In genomic region chr6:33828764-33829731, GRCh38 we compare ENCODE assay signal across 20 cellular contexts. TPM values are rescaled to one million over a fixed set of nuclear protein-coding genes. Genes with fewer than 3 reads are reported as not detected.
DNase-seq lines count a peak whose midpoint lies in the region; ATAC-seq, FAIRE-seq and TF ChIP-seq lines count a peak whose summit lies in the region.
"Had no signal": no experiment of that assay in that cellular context is flagged by ENCODE, and none has a peak within 500 bp of the region (broad histone marks: within the 10 kb centered on the region; RNA-seq: fewer than 3 reads in every experiment).

No MANE protein-coding gene starts in this region.

- H2AFZ ChIP-seq in K562 (ENCODE audit: low read depth, low read length): no peak overlapping the region

- H3K27me3 Mint-ChIP-seq in Caco-2 (ENCODE audit: insufficient read depth, unreplicated experiment): no peaks in the 10 kb centered on the region

- CTCF ChIA-PET in Caco-2 (lab: Charles Lee): interaction anchor here (0.8 to 1.1 kb wide), 2 partner anchors 16 to 226 kb away, joined by 3 read pairs; no protein-coding TSS in a partner anchor
- CTCF ChIA-PET in K562 (lab: Yijun Ruan, JAX; ENCODE audit: low intra/inter-chr PET ratio): no interaction called here

- peak overlapping the region; percentile 62 for H2AK5ac ChIP-seq in mesendoderm (ENCODE audit: low read length)

- no peaks in the 10 kb centered on the region for H3K9me1 ChIP-seq in K562 (ENCODE audit: control insufficient read depth, insufficient read depth, low read length)

- no peak overlapping the region for H3K27ac ChIP-seq in K562 (ENCODE audit: extremely low read depth, low read depth, low read length)
- peak overlapping the region; percentile 87 for H3K27ac ChIP-seq in mesendoderm (ENCODE audit: low read depth, low read length)
- H3K27ac ChIP-seq: psoas muscle had no signal

- H4K8ac ChIP-seq in mesendoderm (ENCODE audit: low read depth, low read length): no peak overlapping the region

- H3K4me3 Mint-ChIP-seq in Caco-2 (ENCODE audit: unreplicated experiment): no peak overlapping the region
- H3K4me3 Mint-ChIP-seq: naive thymus-derived CD8-positive, alpha-beta T cell had no signal

- H3K27ac Mint-ChIP-seq in Caco-2 (ENCODE audit: unreplicated experiment): peak overlapping the region; percentile 39

- H3K9me3 Mint-ChIP-seq in Caco-2 (ENCODE audit: unreplicated experiment): no peaks in the 10 kb centered on the region
- H3K9me3 Mint-ChIP-seq: naive thymus-derived CD8-positive, alpha-beta T cell had no signal

- H3K79me2 ChIP-seq in K562 (ENCODE audit: control insufficient read depth, insufficient read depth, low read length): no peaks in the 10 kb centered on the region
- H3K79me2 ChIP-seq in mesendoderm (ENCODE audit: control insufficient read depth, insufficient read depth, low read length): no peaks in the 10 kb centered on the region

- no peaks in the 10 kb centered on the region for H3K79me1 ChIP-seq in mesendoderm (ENCODE audit: low read length)

- H2BK120ac ChIP-seq in mesendoderm (ENCODE audit: low read depth, low read length): no peak overlapping the region

- H2BK15ac ChIP-seq in mesendoderm (replicated peaks; ENCODE audit: low read depth): no peak overlapping the region

- peaks cover 7% of the 10 kb centered on the region; the same call in 1 of the 2 replicates for H4K20me1 ChIP-seq in K562 (replicated peaks; ENCODE audit: control insufficient read depth, insufficient read depth, low read length)

- H3K36me3 Mint-ChIP-seq in Caco-2 (ENCODE audit: insufficient read depth, unreplicated experiment): peaks cover 4% of the 10 kb centered on the region
- H3K36me3 Mint-ChIP-seq: naive thymus-derived CD8-positive, alpha-beta T cell had no signal

- H4K5ac ChIP-seq in mesendoderm (ENCODE audit: low read length): no peak overlapping the region

- POLR2A ChIA-PET in Caco-2 (lab: Charles Lee) (no interaction called here), K562 (lab: Yijun Ruan, JAX) (interaction anchor here (0.7 to 1.2 kb wide), 2 partner anchors 13 to 18 kb away, joined by 4 to 5 read pairs; no protein-coding TSS in a partner anchor)

- WGBS in K562 (ENCODE audit: insufficient coverage, low coverage, missing lambda C conversion rate): 11% methylated on average over 15 of the region's 15 CpGs
- WGBS in mesendoderm (ENCODE audit: extremely low coverage, insufficient coverage, low lambda C conversion rate): no CpG with 5 or more reads among the region's 15 CpGs

- H3K4me3 ChIP-seq in Caco-2 (ENCODE audit: low read depth, low read length): no peak overlapping the region
- H3K4me3 ChIP-seq in K562: no peak overlapping the region
- no peak overlapping the region for H3K4me3 ChIP-seq in mesendoderm (ENCODE audit: low read length)
- H3K4me3 ChIP-seq: lung, psoas muscle had no signal

- H3K56ac ChIP-seq in mesendoderm (ENCODE audit: low read length): peak overlapping the region; percentile 73

- no peaks in the 10 kb centered on the region for H3K27me3 ChIP-seq in Caco-2 (replicated peaks; ENCODE audit: control insufficient read depth, insufficient read depth, low read length)
- peaks cover 22 to 53% of the 10 kb centered on the region in 2 experiments for H3K27me3 ChIP-seq in K562 (ENCODE audit: control insufficient read depth in 2 of 2, insufficient read depth in 2 of 2, low read length in 2 of 2)
- H3K27me3 ChIP-seq in mesendoderm (ENCODE audit: insufficient read depth, low read length, poor library complexity): no peaks in the 10 kb centered on the region

- peak overlapping the region; percentile 86 for H3K23ac ChIP-seq in mesendoderm (ENCODE audit: low read length)

- H3K4me2 ChIP-seq in K562 (ENCODE audit: insufficient read depth, low read length): no peak overlapping the region
- no peak overlapping the region for H3K4me2 ChIP-seq in mesendoderm (ENCODE audit: low read length)

- peaks cover 25% of the 10 kb centered on the region for H3K4me1 Mint-ChIP-seq in Caco-2 (ENCODE audit: low read depth, unreplicated experiment)

- ATAC-seq in K562 (no peak), HG03439 (IDR thresholded peaks at IDR 0.05; ENCODE audit: unreplicated experiment) (no peak)
- ATAC-seq: naive thymus-derived CD8-positive, alpha-beta T cell; psoas muscle had no signal

- peak overlapping the region; percentile 69 for H2BK5ac ChIP-seq in mesendoderm (ENCODE audit: low read length)

- TF ChIP-seq CTCF in Caco-2 (IDR thresholded peaks at IDR 0.05; ENCODE audit: insufficient read depth in 1 of 2, low read depth in 1 of 2, low read length in 1 of 2, severe bottlenecking in 1 of 2, unreplicated experiment in 1 of 2): no peak
- no peak for TF ChIP-seq CTCF in K562 (IDR thresholded peaks at IDR 0.05 in 2 of 3, conservative IDR thresholded peaks at IDR 0.05 in 1 of 3; ENCODE audit: insufficient read depth in 2 of 3, low read depth in 1 of 3, low read length in 3 of 3)

- intact Hi-C loops in Caco-2 (cut with micrococcal nuclease; ENCODE audit: unreplicated experiment): no loop called here
- intact Hi-C loops in K562 (cut with micrococcal nuclease): no loop called here

- peak overlapping the region; percentile 11 for H3K18ac ChIP-seq in mesendoderm (ENCODE audit: low read length)

- TF ChIP-seq POLR2A in K562 (conservative IDR thresholded peaks at IDR 0.05): no peak

- no peak for TF ChIP-seq RAD21 in K562 (CRISPR knock-in tag; conservative IDR thresholded peaks at IDR 0.05 in 1 of 2, IDR thresholded peaks at IDR 0.05 in 1 of 2)

- in situ Hi-C loops in K562 (cut with MboI): no loop called here

- H3K9me3 ChIP-seq in Caco-2 (no peaks in the 10 kb centered on the region), K562 (replicated peaks; ENCODE audit: control insufficient read depth, insufficient read depth, low read depth, low read length) (no peaks in the 10 kb centered on the region)
- H3K9me3 ChIP-seq: psoas muscle had no signal

- no peaks in the 10 kb centered on the region for H3K36me3 ChIP-seq in Caco-2 (ENCODE audit: control insufficient read depth, insufficient read depth, low read length)
- H3K36me3 ChIP-seq in K562 (ENCODE audit: control insufficient read depth, insufficient read depth, low read length): no peaks in the 10 kb centered on the region
- no peaks in the 10 kb centered on the region for H3K36me3 ChIP-seq in mesendoderm (ENCODE audit: control insufficient read depth, insufficient read depth, low read length)

- H3K9ac ChIP-seq in K562 (ENCODE audit: insufficient read depth in 1 of 2, low read depth in 2 of 2, low read length in 2 of 2): peak overlapping the region in 1 of 2 experiments; percentile 24; a peak in 2 of 4 replicates
- no peak overlapping the region for H3K9ac ChIP-seq in mesendoderm (ENCODE audit: low read length)

- peaks cover 29% of the 10 kb centered on the region for H3K4me1 ChIP-seq in Caco-2
- H3K4me1 ChIP-seq in K562 (replicated peaks in 1 of 2; ENCODE audit: control insufficient read depth in 2 of 2, insufficient read depth in 2 of 2, low read length in 2 of 2): peaks cover 5 to 20% of the 10 kb centered on the region in 2 experiments; a peak in 4 of 5 replicates
- H3K4me1 ChIP-seq in mesendoderm (ENCODE audit: control insufficient read depth, low read depth, low read length): peaks cover 11% of the 10 kb centered on the region
- H3K4me1 ChIP-seq: psoas muscle had no signal

- TF ChIP-seq EP300 in K562 (IDR thresholded peaks at IDR 0.05; ENCODE audit: low read length): no peak

- BruUV-seq in Caco-2 (replicated peaks; lab: Mats Ljungman, UMichigan) (no TSS peak), K562 (replicated peaks; lab: Mats Ljungman, UMichigan) (no TSS peak)

- no peak for FAIRE-seq in K562 (lab: Jason Lieb, UNC)
- FAIRE-seq: colon, frontal cortex had no signal

- DNase-seq in Caco-2: no peak
- DNase-seq in NCI-H510A (lab: John Stamatoyannopoulos, UW): peak; percentile 60
- peak in 1 of 4 experiments; percentile 23 for DNase-seq in K562 (ENCODE audit: extremely low read depth in 1 of 4, low spot score in 3 of 4)
- peak; percentile 85 for DNase-seq in mesendoderm
- DNase-seq in iPS-NIHi7 (ENCODE audit: extremely low spot score): no peak
- DNase-seq in HT-29 (ENCODE audit: low spot score): no peak
- no peak for DNase-seq in activated CD4-positive, alpha-beta T cell treated with anti-CD3 and anti-CD28 coated beads for 4 hours
- DNase-seq: activated CD4-positive, alpha-beta T cell treated with anti-CD3 and anti-CD28 coated beads for 1 hour; activated gamma-delta T cell; amniotic stem cell; DMS 273 treated with DMSO at 0.1 percent for 48 hours; NCI-H1092 treated with DMSO at 0.1 percent for 48 hours; psoas muscle; SIG-M5; T-helper 2 cell had no signal

- no peak overlapping the region for H3K4ac ChIP-seq in mesendoderm (ENCODE audit: low read depth, low read length)

RNA-seq across cellular contexts. Expression of gene MLN, which starts 25.2 kb away (rescaled TPM):
- not detected in 2 replicates for total RNA-seq in Caco-2 (2022)
- not detected in 2 replicates for total RNA-seq in K562 (2011; cell fraction: chromatin; rRNA removed; ENCODE audit: low replicate concordance)
- total RNA-seq in K562 (2011; cell fraction: nucleolus; rRNA removed): not detected in 2 replicates
- not detected in 2 replicates for total RNA-seq in K562 (2011; cell fraction: nucleoplasm; rRNA removed)
- total RNA-seq in K562 (2014; rRNA removed): not detected in 2 replicates
- total RNA-seq in K562 (2014; rRNA removed; fragmentation: Illumina TruSeq; extraction: Trizol): not detected in 2 replicates
- total RNA-seq in K562 (2015; rRNA removed; fragmentation: Illumina TruSeq; extraction: Trizol): not detected in 2 replicates
- total RNA-seq in K562 (2021): not detected in 2 replicates
- polyA plus RNA-seq in K562 (2011; rRNA removed): not detected in 2 replicates
- not detected in 2 replicates for polyA plus RNA-seq in K562 (2011; cell fraction: cytosol; rRNA removed)
- not detected in 2 replicates for polyA plus RNA-seq in K562 (2011; cell fraction: nucleus; rRNA removed)
- not detected in 2 replicates for polyA plus RNA-seq in K562 (2012)
- polyA plus RNA-seq in K562 (2014; fragmentation: Illumina TruSeq; extraction: Trizol): not detected in 2 replicates
- not detected for polyA plus RNA-seq in K562 (2014; fragmentation: Nextera tagmentation; extraction: Ambion mirVana)
- not detected in 2 replicates for polyA plus RNA-seq in K562 (2014; rRNA removed)
- polyA minus RNA-seq in K562 (2011; rRNA and poly(A)+ RNA removed): not detected in 2 replicates
- not detected in 2 replicates for polyA minus RNA-seq in K562 (2011; cell fraction: cytosol; rRNA and poly(A)+ RNA removed)
- not detected in 2 replicates for polyA minus RNA-seq in K562 (2011; cell fraction: nucleus; rRNA and poly(A)+ RNA removed)
- polyA plus RNA-seq in mesendoderm (2013, experiment 1 of 2): not detected
- not detected for polyA plus RNA-seq in mesendoderm (2013, experiment 2 of 2)
- not detected in 2 replicates for total RNA-seq in HT-29 (2014; rRNA removed; shearing (Covaris generic))
- total RNA-seq: frontal cortex; lung; naive thymus-derived CD8-positive, alpha-beta T cell; psoas muscle had no signal
- polyA plus RNA-seq: lung; naive thymus-derived CD8-positive, alpha-beta T cell; psoas muscle had no signal

RNA-seq across cellular contexts. Expression of gene LEMD2, which starts 40.1 kb away (rescaled TPM):
- 52.9 and 53.2 TPM in 2 replicates for total RNA-seq in Caco-2 (2022)
- total RNA-seq in K562 (2011; cell fraction: chromatin; rRNA removed; ENCODE audit: low replicate concordance): 110 and 155 TPM in 2 replicates
- total RNA-seq in K562 (2011; cell fraction: nucleolus; rRNA removed): 95.4 and 123 TPM in 2 replicates
- 110 and 121 TPM in 2 replicates for total RNA-seq in K562 (2011; cell fraction: nucleoplasm; rRNA removed)
- 30.8 and 42.0 TPM in 2 replicates for total RNA-seq in K562 (2014; rRNA removed)
- 24.3 and 28.2 TPM in 2 replicates for total RNA-seq in K562 (2014; rRNA removed; fragmentation: Illumina TruSeq; extraction: Trizol)
- 36.4 and 44.5 TPM in 2 replicates for total RNA-seq in K562 (2015; rRNA removed; fragmentation: Illumina TruSeq; extraction: Trizol)
- total RNA-seq in K562 (2021): 36.4 and 42.6 TPM in 2 replicates
- 46.3 and 50.4 TPM in 2 replicates for polyA plus RNA-seq in K562 (2011; rRNA removed)
- 30.6 and 34.6 TPM in 2 replicates for polyA plus RNA-seq in K562 (2011; cell fraction: cytosol; rRNA removed)
- 121 and 133 TPM in 2 replicates for polyA plus RNA-seq in K562 (2011; cell fraction: nucleus; rRNA removed)
- 30.2 and 57.3 TPM in 2 replicates for polyA plus RNA-seq in K562 (2012)
- 26.4 and 26.7 TPM in 2 replicates for polyA plus RNA-seq in K562 (2014; fragmentation: Illumina TruSeq; extraction: Trizol)
- under 1 TPM; 0.32 to 0.37 TPM for polyA plus RNA-seq in K562 (2014; fragmentation: Nextera tagmentation; extraction: Ambion mirVana)
- polyA plus RNA-seq in K562 (2014; rRNA removed): 34.3 and 41.4 TPM in 2 replicates
- polyA minus RNA-seq in K562 (2011; rRNA and poly(A)+ RNA removed): 32.2 and 37.5 TPM in 2 replicates
- polyA minus RNA-seq in K562 (2011; cell fraction: cytosol; rRNA and poly(A)+ RNA removed): 16.3 and 23.9 TPM in 2 replicates
- polyA minus RNA-seq in K562 (2011; cell fraction: nucleus; rRNA and poly(A)+ RNA removed): 53.7 and 96.3 TPM in 2 replicates
- 23.7 TPM for polyA plus RNA-seq in mesendoderm (2013, experiment 1 of 2)
- 22.2 TPM for polyA plus RNA-seq in mesendoderm (2013, experiment 2 of 2)
- 42.1 and 50.2 TPM in 2 replicates for total RNA-seq in HT-29 (2014; rRNA removed; shearing (Covaris generic))

Comparison
In these comparisons a context has a peak if more than half of its experiments do, and no peak if none do; other contexts are left out.
1. DNase-seq: peak in NCI-H510A (single experiment) and mesendoderm (single experiment); none in Caco-2 (0 of 2), iPS-NIHi7 (single experiment), HT-29 (single experiment) and activated CD4-positive, alpha-beta T cell treated with anti-CD3 and anti-CD28 coated beads for 4 hours (0 of 2).